In genomic region chr2:151638188-151638933, GRCh38 we compare ENCODE assay signal across 9 cellular contexts.
DNase-seq lines count a peak whose midpoint lies in the region; ATAC-seq, FAIRE-seq and TF ChIP-seq lines count a peak whose summit lies in the region.
"Had no signal": no experiment of that assay in that cellular context is flagged by ENCODE, and none has a peak within 500 bp of the region (broad histone marks: within the 10 kb centered on the region; RNA-seq: fewer than 3 reads in every experiment).

No MANE protein-coding gene starts in this region.

- H3K4me1 ChIP-seq in left ventricle myocardium inferior (peaks cover 14% of the 10 kb centered on the region), keratinocyte (ENCODE audit: control insufficient read depth, extremely low read depth, insufficient read depth, low read length) (peaks cover 3% of the 10 kb centered on the region)

- intact Hi-C loops in left ventricle myocardium inferior (cut with micrococcal nuclease) = no loop called here
- intact Hi-C loops in Right ventricle myocardium superior (cut with DNase I) = no loop called here
- intact Hi-C loops in activated CD4-positive, alpha-beta T cell treated with anti-CD3 and anti-CD28 coated beads, Interleukin-2, amount 10 ng/mL, durations not matched to agents 24 days and 14 days (cut with micrococcal nuclease) = loop anchor here (10.0 kb wide), 3 partner anchors 154 to 374 kb away; partner anchors contain the start of genes ARL5A and RBM43

- no peak for ATAC-seq in Right ventricle myocardium superior (ENCODE audit: poor library complexity)
- ATAC-seq in HG03354 (IDR thresholded peaks at IDR 0.05; ENCODE audit: poor library complexity, severe bottlenecking, unreplicated experiment) = peak; percentile 84

- H3K4me3 Mint-ChIP-seq in activated CD4-positive, alpha-beta T cell treated with anti-CD3 and anti-CD28 coated beads, Interleukin-2, amount 10 ng/mL, durations not matched to agents 24 days and 14 days = peak overlapping the region; percentile 79
- H3K4me3 Mint-ChIP-seq: neural crest cell had no signal

- peaks cover 26% of the 10 kb centered on the region for H3K4me1 Mint-ChIP-seq in activated CD4-positive, alpha-beta T cell treated with anti-CD3 and anti-CD28 coated beads, Interleukin-2, amount 10 ng/mL, durations not matched to agents 24 days and 14 days
- H3K4me1 Mint-ChIP-seq: neural crest cell had no signal

- H2AFZ ChIP-seq in keratinocyte (ENCODE audit: control insufficient read depth, low read length) = peak overlapping the region; percentile 43

- H3K9me3 Mint-ChIP-seq in activated CD4-positive, alpha-beta T cell treated with anti-CD3 and anti-CD28 coated beads, Interleukin-2, amount 10 ng/mL, durations not matched to agents 24 days and 14 days = peaks cover 5% of the 10 kb centered on the region

- H3K27me3 ChIP-seq in left ventricle myocardium inferior (ENCODE audit: low read depth) = no peaks in the 10 kb centered on the region
- H3K27me3 ChIP-seq in keratinocyte (ENCODE audit: control insufficient read depth, extremely low read depth, insufficient read depth, low read length) = no peaks in the 10 kb centered on the region
- no peaks in the 10 kb centered on the region for H3K27me3 ChIP-seq in H7 (ENCODE audit: control insufficient read depth, insufficient read depth, low read length)

- no peak for FAIRE-seq in keratinocyte (lab: Jason Lieb, UNC)

- DNase-seq in left ventricle myocardium inferior = no peak
- no peak for DNase-seq in Right ventricle myocardium superior
- DNase-seq in activated CD4-positive, alpha-beta T cell treated with anti-CD3 and anti-CD28 coated beads, Interleukin-2, amount 10 ng/mL, durations not matched to agents 24 days and 14 days = peak; percentile 75
- DNase-seq in keratinocyte (ENCODE audit: low read depth, low spot score) = no peak
- DNase-seq in islet precursor cell = no peak
- DNase-seq in anterior cingulate cortex (lab: John Stamatoyannopoulos, UW) = no peak
- DNase-seq in H7 = no peak

- H3K27ac Mint-ChIP-seq in activated CD4-positive, alpha-beta T cell treated with anti-CD3 and anti-CD28 coated beads, Interleukin-2, amount 10 ng/mL, durations not matched to agents 24 days and 14 days = peak overlapping the region; percentile 92

- H3K4me2 ChIP-seq in keratinocyte (ENCODE audit: control insufficient read depth, extremely low read depth, insufficient read depth, low read depth, low read length) = peak overlapping the region; percentile 41

- no peaks in the 10 kb centered on the region for H3K79me2 ChIP-seq in keratinocyte (ENCODE audit: control insufficient read depth, insufficient read depth, low read length)

- no peaks in the 10 kb centered on the region for H3K27me3 Mint-ChIP-seq in activated CD4-positive, alpha-beta T cell treated with anti-CD3 and anti-CD28 coated beads, Interleukin-2, amount 10 ng/mL, durations not matched to agents 24 days and 14 days

- peaks cover 2% of the 10 kb centered on the region for H3K9me1 ChIP-seq in keratinocyte (ENCODE audit: control insufficient read depth, extremely low read depth, insufficient read depth, low read length)

- H3K36me3 ChIP-seq in left ventricle myocardium inferior (no peaks in the 10 kb centered on the region), keratinocyte (ENCODE audit: control insufficient read depth in 2 of 2, extremely low read depth in 1 of 2, insufficient read depth in 2 of 2, low read length in 2 of 2) (no peaks in the 10 kb centered on the region), H7 (replicated peaks; ENCODE audit: control insufficient read depth, insufficient read depth, low read length) (no peaks in the 10 kb centered on the region)

- H3K9ac ChIP-seq in keratinocyte (ENCODE audit: control insufficient read depth, extremely low read depth, insufficient read depth, low read length) = no peak overlapping the region

- TF ChIP-seq CTCF in left ventricle myocardium inferior (IDR thresholded peaks at IDR 0.05; ENCODE audit: borderline replicate concordance) (no peak), keratinocyte (optimal IDR thresholded peaks at IDR 0.05 in 1 of 3, IDR thresholded peaks at IDR 0.05 in 1 of 3, conservative IDR thresholded peaks at IDR 0.05 in 1 of 3; ENCODE audit: extremely low read depth in 1 of 3, insufficient read depth in 2 of 3, low read length in 3 of 3) (no peak)

- H3K36me3 Mint-ChIP-seq in activated CD4-positive, alpha-beta T cell treated with anti-CD3 and anti-CD28 coated beads, Interleukin-2, amount 10 ng/mL, durations not matched to agents 24 days and 14 days (ENCODE audit: low read depth) = no peaks in the 10 kb centered on the region

- dilution Hi-C loops in keratinocyte (cut with MboI; ENCODE audit: extremely low pct_ligation_motif_present, low sequenced_read_pairs) = no loop called here

- H3K9me3 ChIP-seq in left ventricle myocardium inferior (replicated peaks) (peaks cover 12% of the 10 kb centered on the region), keratinocyte (ENCODE audit: control insufficient read depth, low read depth, low read length) (no peaks in the 10 kb centered on the region)

- no peak overlapping the region for H3K4me3 ChIP-seq in left ventricle myocardium inferior
- H3K4me3 ChIP-seq in keratinocyte (ENCODE audit: control insufficient read depth in 2 of 3, extremely low read depth in 1 of 3, insufficient read depth in 2 of 3, low read depth in 1 of 3, low read length in 3 of 3) = peak overlapping the region in 2 of 3 experiments; percentile 4 to 8
- no peak overlapping the region for H3K4me3 ChIP-seq in H7 (ENCODE audit: insufficient read depth, low read depth, low read length)

- no peaks in the 10 kb centered on the region for H4K20me1 ChIP-seq in keratinocyte (ENCODE audit: control insufficient read depth, extremely low read depth, insufficient read depth, low read length)

- H3K27ac ChIP-seq in left ventricle myocardium inferior (replicated peaks) (peak overlapping the region; percentile 42), keratinocyte (ENCODE audit: control insufficient read depth, insufficient read depth, low read length) (no peak overlapping the region)

Comparison
In these comparisons a context has a peak if more than half of its experiments do, and no peak if none do; other contexts are left out.
1. H3K4me3 ChIP-seq: peak in keratinocyte (2 of 3); none in left ventricle myocardium inferior (single experiment) and H7 (single experiment).